In the genomic region with DNA sequence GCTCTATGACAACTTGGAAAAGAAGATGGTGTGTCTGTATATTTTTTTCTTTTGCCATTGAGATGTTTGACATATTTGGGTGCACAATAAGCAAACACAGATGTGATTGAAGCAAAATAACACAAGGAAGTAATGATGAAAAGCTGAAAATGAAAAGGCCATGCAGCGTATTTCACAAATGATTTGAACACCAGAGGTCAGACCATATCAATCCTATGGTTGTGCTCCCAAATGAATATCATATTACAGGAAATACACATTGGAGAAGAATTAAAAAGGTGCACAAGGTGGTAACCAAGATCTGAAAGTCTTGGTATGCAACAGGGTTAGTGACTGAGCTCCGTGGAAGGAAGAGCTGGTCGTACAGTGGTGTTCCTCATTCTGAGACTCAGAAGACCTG, we compare ENCODE assay signal across 23 cellular contexts.
"Had no signal": no experiment of that assay in that cellular context is flagged by ENCODE, and none has a peak within 500 bp of the region (broad histone marks: within the 10 kb centered on the region; RNA-seq: fewer than 3 reads in every experiment).

No MANE protein-coding gene starts in this region.

- H3K4me1 Mint-ChIP-seq: activated CD4-positive, alpha-beta T cell treated with anti-CD3 and anti-CD28 coated beads, Interleukin-2, amount 10 ng/mL, durations not matched to agents 7 days and 5 days; activated naive CD8-positive, alpha-beta T cell treated with anti-CD3 and anti-CD28 coated beads for 36 hours; naive thymus-derived CD4-positive, alpha-beta T cell; stimulated activated memory B cell treated with anti-CD40 and anti-IgM and Interleukin-4, amounts not matched to agents 10 μg/mL and 1 μg/mL and 100 μg/mL, for 72 hours had no signal

- H3K4me2 ChIP-seq: neural progenitor cell, smooth muscle cell had no signal

- H3K4me3 Mint-ChIP-seq: activated CD4-positive, alpha-beta T cell treated with anti-CD3 and anti-CD28 coated beads, Interleukin-2, amount 10 ng/mL, durations not matched to agents 7 days and 5 days; activated CD8-positive, alpha-beta T cell treated with anti-CD3 and anti-CD28 coated beads, Interleukin-2, amount 10 ng/mL, durations not matched to agents 7 days and 5 days; activated naive CD8-positive, alpha-beta T cell treated with anti-CD3 and anti-CD28 coated beads for 36 hours; naive thymus-derived CD4-positive, alpha-beta T cell; neural progenitor cell; stimulated activated memory B cell treated with anti-CD40 and anti-IgM and Interleukin-4, amounts not matched to agents 10 μg/mL and 1 μg/mL and 100 μg/mL, for 72 hours had no signal

- H3K9me3 ChIP-seq: gastrocnemius medialis, left ventricle myocardium inferior, sigmoid colon, stomach, suprapubic skin, tibial nerve had no signal

- ATAC-seq: activated CD8-positive, alpha-beta T cell treated with anti-CD3 and anti-CD28 coated beads, Interleukin-2, amount 10 ng/mL, durations not matched to agents 7 days and 5 days; gastrocnemius medialis; naive thymus-derived CD4-positive, alpha-beta T cell; stimulated activated memory B cell treated with anti-CD40 and anti-IgM and Interleukin-4, amounts not matched to agents 10 μg/mL and 1 μg/mL and 100 μg/mL, for 72 hours had no signal

- H3K4me1 ChIP-seq: gastrocnemius medialis, left ventricle myocardium inferior, neural progenitor cell, suprapubic skin, tibial nerve had no signal

- H3K4me3 ChIP-seq: gastrocnemius medialis, left ventricle myocardium inferior, neural progenitor cell, sigmoid colon, smooth muscle cell, stomach, suprapubic skin, tibial nerve had no signal

- H3K27me3 ChIP-seq: gastrocnemius medialis, neural progenitor cell, sigmoid colon, stomach, suprapubic skin, tibial nerve had no signal

- H3K27ac ChIP-seq: gastrocnemius medialis, left ventricle myocardium inferior, neural progenitor cell, sigmoid colon, stomach, suprapubic skin, tibial nerve, WERI-Rb-1 had no signal

- H3K9ac ChIP-seq: neural progenitor cell had no signal

- DNase-seq: activated CD4-positive, alpha-beta T cell treated with anti-CD3 and anti-CD28 coated beads, Interleukin-2, amount 10 ng/mL, durations not matched to agents 7 days and 5 days; activated CD4-positive, CD25-positive, alpha-beta regulatory T cell treated with anti-CD3 and anti-CD28 coated beads, Interleukin-2, amount 50 U/mL, for 72 hours; activated CD8-positive, alpha-beta T cell treated with anti-CD3 and anti-CD28 coated beads, Interleukin-2, amount 10 ng/mL, durations not matched to agents 7 days and 5 days; activated naive CD4-positive, alpha-beta T cell treated with Interleukin-2 at 50 U/mL for 16 hours; activated naive CD8-positive, alpha-beta T cell treated with anti-CD3 and anti-CD28 coated beads for 36 hours; activated T-cell treated with anti-CD3 and anti-CD28 coated beads, Interleukin-2, amount 50 U/mL, for 48 hours; cerebellar nuclear complex; effector CD4-positive, alpha-beta T cell; erythroblast; gastrocnemius medialis; hippocampal formation; left ventricle myocardium inferior; naive thymus-derived CD4-positive, alpha-beta T cell; posterior cingulate gyrus; sigmoid colon; stimulated activated CD4-positive, alpha-beta T cell treated with anti-CD3 and anti-CD28 coated beads, Interleukin-15, amount 100 ng/mL, for 24 hours; stomach; WERI-Rb-1 had no signal

- H3K36me3 ChIP-seq: gastrocnemius medialis, left ventricle myocardium inferior, neural progenitor cell, sigmoid colon, stomach, suprapubic skin, tibial nerve, WERI-Rb-1 had no signal

- H2AFZ ChIP-seq: neural progenitor cell had no signal

- H3K36me3 Mint-ChIP-seq: activated naive CD8-positive, alpha-beta T cell treated with anti-CD3 and anti-CD28 coated beads for 36 hours; naive thymus-derived CD4-positive, alpha-beta T cell; neural progenitor cell; stimulated activated memory B cell treated with anti-CD40 and anti-IgM and Interleukin-4, amounts not matched to agents 10 μg/mL and 1 μg/mL and 100 μg/mL, for 72 hours had no signal

- H3K9me3 Mint-ChIP-seq: activated CD4-positive, alpha-beta T cell treated with anti-CD3 and anti-CD28 coated beads, Interleukin-2, amount 10 ng/mL, durations not matched to agents 7 days and 5 days; activated naive CD8-positive, alpha-beta T cell treated with anti-CD3 and anti-CD28 coated beads for 36 hours; naive thymus-derived CD4-positive, alpha-beta T cell; neural progenitor cell; stimulated activated memory B cell treated with anti-CD40 and anti-IgM and Interleukin-4, amounts not matched to agents 10 μg/mL and 1 μg/mL and 100 μg/mL, for 72 hours had no signal

- H3K27me3 Mint-ChIP-seq: activated CD4-positive, alpha-beta T cell treated with anti-CD3 and anti-CD28 coated beads, Interleukin-2, amount 10 ng/mL, durations not matched to agents 7 days and 5 days; activated naive CD8-positive, alpha-beta T cell treated with anti-CD3 and anti-CD28 coated beads for 36 hours; naive thymus-derived CD4-positive, alpha-beta T cell; stimulated activated memory B cell treated with anti-CD40 and anti-IgM and Interleukin-4, amounts not matched to agents 10 μg/mL and 1 μg/mL and 100 μg/mL, for 72 hours had no signal

- H3K27ac Mint-ChIP-seq: activated CD4-positive, alpha-beta T cell treated with anti-CD3 and anti-CD28 coated beads, Interleukin-2, amount 10 ng/mL, durations not matched to agents 7 days and 5 days; activated CD8-positive, alpha-beta T cell treated with anti-CD3 and anti-CD28 coated beads, Interleukin-2, amount 10 ng/mL, durations not matched to agents 7 days and 5 days; activated naive CD8-positive, alpha-beta T cell treated with anti-CD3 and anti-CD28 coated beads for 36 hours; naive thymus-derived CD4-positive, alpha-beta T cell; neural progenitor cell; stimulated activated memory B cell treated with anti-CD40 and anti-IgM and Interleukin-4, amounts not matched to agents 10 μg/mL and 1 μg/mL and 100 μg/mL, for 72 hours had no signal
